In genomic region chr6:139250296-139251274, GRCh38 we compare ENCODE assay signal across 8 cellular contexts. TPM values are rescaled to one million over a fixed set of nuclear protein-coding genes. Genes with fewer than 3 reads are reported as not detected.
A peak's percentile ranks its signal among the peaks of the same experiment; 100 is the strongest.
DNase-seq lines count a peak whose midpoint lies in the region; ATAC-seq and TF ChIP-seq lines count a peak whose summit lies in the region.

No MANE protein-coding gene starts in this region.

- no peak overlapping the region for H2AK5ac ChIP-seq in neuronal stem cell (ENCODE audit: low read depth, low read length)

- no peaks in the 10 kb centered on the region for H3K36me3 ChIP-seq in CD4-positive, CD25-positive, alpha-beta regulatory T cell (ENCODE audit: control insufficient read depth, insufficient read depth, low read length)
- H3K36me3 ChIP-seq in neuronal stem cell (replicated peaks in 1 of 2; ENCODE audit: control insufficient read depth in 2 of 2, insufficient read depth in 2 of 2, low read length in 2 of 2): no peaks in the 10 kb centered on the region
- H3K36me3 ChIP-seq in aorta (ENCODE audit: control insufficient read depth in 1 of 2, insufficient read depth in 2 of 2, low read length in 1 of 2): peaks cover 0 to 2% of the 10 kb centered on the region in 2 donors

- no peak overlapping the region for H3K23ac ChIP-seq in neuronal stem cell (ENCODE audit: low read depth, low read length, poor library complexity)

- WGBS in neuronal stem cell (ENCODE audit: extremely low coverage in 2 of 2, insufficient read length in 2 of 2, insufficient replicate concordance in 1 of 2), 2 donors: 100% methylated on average over 1 of the region's 3 CpGs; no CpG with 5 or more reads in 1 of the 2 donors
- 61 to 71% methylated on average over 3 of the region's 3 CpGs for WGBS in aorta, 2 donors

- no peak overlapping the region for H2BK12ac ChIP-seq in neuronal stem cell (ENCODE audit: low read length)

- H2BK5ac ChIP-seq in neuronal stem cell (ENCODE audit: low read length): no peak overlapping the region

- H3K4ac ChIP-seq in neuronal stem cell (ENCODE audit: low read length): no peak overlapping the region

- no peak overlapping the region for H4K8ac ChIP-seq in neuronal stem cell (ENCODE audit: low read depth, low read length)

- ATAC-seq in CD4-positive, CD25-positive, alpha-beta regulatory T cell (ENCODE audit: low read depth in 2 of 2): peak; percentile 85 to 87
- ATAC-seq in GM19043 (IDR thresholded peaks at IDR 0.05; ENCODE audit: low read depth, unreplicated experiment): peak; percentile 97
- peak; percentile 94 for ATAC-seq in HG03135 (IDR thresholded peaks at IDR 0.05; ENCODE audit: unreplicated experiment)
- ATAC-seq in aorta (ENCODE audit: low FRiP score): peak; percentile 84

- H3K27ac Mint-ChIP-seq in CD4-positive, CD25-positive, alpha-beta regulatory T cell: peak overlapping the region; percentile 68 to 98 (median 90)

- H3K14ac ChIP-seq in neuronal stem cell (ENCODE audit: low read length): no peak overlapping the region

- no peaks in the 10 kb centered on the region for H3K9me3 Mint-ChIP-seq in CD4-positive, CD25-positive, alpha-beta regulatory T cell

- intact Hi-C loops in aorta (cut with DNase I): no loop called here

- H3K4me3 ChIP-seq in CD4-positive, CD25-positive, alpha-beta regulatory T cell (ENCODE audit: low read depth, low read length): peak overlapping the region; percentile 63
- H3K4me3 ChIP-seq in fibroblast of mammary gland (ENCODE audit: control insufficient read depth, low read depth, low read length) (no peak overlapping the region), neuronal stem cell (ENCODE audit: low read length in 2 of 2) (no peak overlapping the region), aorta (ENCODE audit: low read length in 2 of 2) (no peak overlapping the region)

- H3K27me3 Mint-ChIP-seq in CD4-positive, CD25-positive, alpha-beta regulatory T cell: no peaks in the 10 kb centered on the region

- H4K91ac ChIP-seq in neuronal stem cell (ENCODE audit: low read depth, low read length, poor library complexity): no peak overlapping the region

- H3K27me3 ChIP-seq in CD4-positive, CD25-positive, alpha-beta regulatory T cell (ENCODE audit: control insufficient read depth, insufficient read depth, low read length): no peaks in the 10 kb centered on the region
- H3K27me3 ChIP-seq in neuronal stem cell (ENCODE audit: control insufficient read depth in 3 of 3, insufficient read depth in 3 of 3, low read depth in 1 of 3, low read length in 3 of 3): no peaks in the 10 kb centered on the region
- no peaks in the 10 kb centered on the region for H3K27me3 ChIP-seq in aorta (ENCODE audit: control insufficient read depth in 1 of 2, insufficient read depth in 2 of 2, low read length in 1 of 2)

- H3K4me1 ChIP-seq in CD4-positive, CD25-positive, alpha-beta regulatory T cell (ENCODE audit: control insufficient read depth, insufficient read depth, low read length, poor library complexity, severe bottlenecking): peaks cover 25% of the 10 kb centered on the region
- no peaks in the 10 kb centered on the region for H3K4me1 ChIP-seq in neuronal stem cell (ENCODE audit: control insufficient read depth in 2 of 2, insufficient read depth in 1 of 2, low read depth in 1 of 2, low read length in 2 of 2)
- peaks cover 2 to 4% of the 10 kb centered on the region in 2 donors for H3K4me1 ChIP-seq in aorta (ENCODE audit: control insufficient read depth in 1 of 2, insufficient read depth in 2 of 2, low read length in 2 of 2)

- H3K18ac ChIP-seq in neuronal stem cell (ENCODE audit: low read length): no peak overlapping the region

- peak overlapping the region; percentile 39 for H3K27ac ChIP-seq in CD4-positive, CD25-positive, alpha-beta regulatory T cell (ENCODE audit: insufficient read depth, low read length, poor library complexity, severe bottlenecking)
- H3K27ac ChIP-seq in neuronal stem cell (replicated peaks; ENCODE audit: low read length) (no peak overlapping the region), aorta (ENCODE audit: low read depth in 1 of 2, low read length in 2 of 2) (peak overlapping the region in 1 of 2 donors; percentile 48)

- no peak overlapping the region for H3K9ac ChIP-seq in neuronal stem cell (ENCODE audit: low read depth, low read length, poor library complexity)

- no peak overlapping the region for H2BK120ac ChIP-seq in neuronal stem cell (ENCODE audit: low read depth, low read length)

- peak; percentile 5 to 89 (median 45) for DNase-seq in CD4-positive, CD25-positive, alpha-beta regulatory T cell
- DNase-seq in NOMO-1 treated with DMSO at 0.1 percent for 48 hours (lab: John Stamatoyannopoulos, UW; ENCODE audit: unreplicated experiment) (peak; percentile 42), activated T-cell treated with anti-CD3 and anti-CD28 coated beads for 1 hour (ENCODE audit: low read depth) (peak; percentile 42), fibroblast of mammary gland (ENCODE audit: low read depth) (peak; percentile 62), neuronal stem cell (ENCODE audit: low spot score) (peak; percentile 29), aorta (peak in 1 of 2 donors; percentile 69)

- peak overlapping the region; percentile 2 for H2AFZ ChIP-seq in neuronal stem cell (ENCODE audit: low read length)

- TF ChIP-seq CTCF in fibroblast of mammary gland (conservative IDR thresholded peaks at IDR 0.05; ENCODE audit: control insufficient read depth, insufficient read depth, low read depth, low read length): peak; percentile 79

- no peak overlapping the region for H2BK15ac ChIP-seq in neuronal stem cell (ENCODE audit: low read length)

- no peaks in the 10 kb centered on the region for H3K36me3 Mint-ChIP-seq in CD4-positive, CD25-positive, alpha-beta regulatory T cell

- H3K4me1 Mint-ChIP-seq in CD4-positive, CD25-positive, alpha-beta regulatory T cell: peaks cover 28 to 49% (median 38%) of the 10 kb centered on the region in 4 donors

- peak overlapping the region; percentile 10 to 82 (median 25) for H3K4me3 Mint-ChIP-seq in CD4-positive, CD25-positive, alpha-beta regulatory T cell

- H3K9me3 ChIP-seq in CD4-positive, CD25-positive, alpha-beta regulatory T cell (ENCODE audit: control insufficient read depth in 2 of 2, low read length in 2 of 2): no peaks in the 10 kb centered on the region
- H3K9me3 ChIP-seq in neuronal stem cell (replicated peaks in 1 of 2; ENCODE audit: control insufficient read depth in 2 of 2, insufficient read depth in 1 of 2, low read depth in 1 of 2, low read length in 2 of 2) (no peaks in the 10 kb centered on the region), aorta (ENCODE audit: control insufficient read depth, low read length) (no peaks in the 10 kb centered on the region)

- H3K4me2 ChIP-seq in neuronal stem cell (ENCODE audit: insufficient read depth, low read length, poor library complexity, severe bottlenecking): no peak overlapping the region

- no peaks in the 10 kb centered on the region for H3K79me1 ChIP-seq in neuronal stem cell (ENCODE audit: low read depth, low read length)

RNA-seq across cellular contexts. Expression of gene TXLNB, which starts 41.2 kb away (rescaled TPM):
- total RNA-seq in CD4-positive, CD25-positive, alpha-beta regulatory T cell: 0.47 TPM
- polyA plus RNA-seq in CD4-positive, CD25-positive, alpha-beta regulatory T cell: under 1 TPM; 0.16 to 0.31 (median 0.21) TPM
- polyA plus RNA-seq in neuronal stem cell (2013, experiment 1 of 2): 0.26 TPM
- polyA plus RNA-seq in neuronal stem cell (2013, experiment 2 of 2): 0.30 TPM
- 1 to 10 TPM; 1.5 to 3.4 TPM for total RNA-seq in aorta
- under 1 TPM; 0.10 to 0.63 TPM for polyA plus RNA-seq in aorta
